ENCODE assay signal across 29 cellular contexts in genomic region chr1:53521900-53522552, GRCh38.
DNase-seq lines count a peak whose midpoint lies in the region; ATAC-seq and TF ChIP-seq lines count a peak whose summit lies in the region.
"Had no signal": no experiment of that assay in that cellular context is flagged by ENCODE, and none has a peak within 500 bp of the region (broad histone marks: within the 10 kb centered on the region; RNA-seq: fewer than 3 reads in every experiment).

No MANE protein-coding gene starts in this region.

- H3K27me3 Mint-ChIP-seq in stimulated activated naive B cell treated with anti-CD40 and anti-IgM and Interleukin-4, amounts not matched to agents 10 μg/mL and 1 μg/mL and 100 μg/mL, for 72 hours, result no peaks in the 10 kb centered on the region
- H3K27me3 Mint-ChIP-seq: activated naive CD4-positive, alpha-beta T cell treated with anti-CD3 and anti-CD28 coated beads, Interleukin-2, amount 10 ng/mL, durations not matched to agents 7 days and 5 days; stimulated activated naive CD8-positive, alpha-beta T cell treated with anti-CD3 and anti-CD28 coated beads, Interleukin-15, Interleukin-2, amounts not matched to agents 100 ng/mL and 50 ng/mL, for 24 hours had no signal

- DNase-seq in NCI-H82 (lab: John Stamatoyannopoulos, UW), result peak; percentile 30
- no peak for DNase-seq in NCI-H82 treated with DMSO at 0.1 percent for 48 hours (lab: John Stamatoyannopoulos, UW; ENCODE audit: unreplicated experiment)
- DNase-seq in NCI-H69 (lab: John Stamatoyannopoulos, UW), result peak; percentile 51
- peak; percentile 57 for DNase-seq in fibroblast of gingiva (ENCODE audit: low read depth)
- peak; percentile 52 for DNase-seq in retinal pigment epithelial cell (ENCODE audit: low read depth)
- DNase-seq in stimulated activated naive B cell treated with anti-CD40 and anti-IgM and Interleukin-4, amounts not matched to agents 10 μg/mL and 1 μg/mL and 100 μg/mL, for 72 hours, result no peak
- DNase-seq in NCI-H510A (lab: John Stamatoyannopoulos, UW), result no peak
- DNase-seq: activated CD4-positive, alpha-beta memory T cell treated with anti-CD3 and anti-CD28 coated beads for 36 hours; activated CD4-positive, CD25-positive, alpha-beta regulatory T cell treated with anti-CD3 and anti-CD28 coated beads, Interleukin-2, amount 50 U/mL, for 72 hours; activated CD8-positive, alpha-beta memory T cell treated with anti-CD3 and anti-CD28 coated beads, Interleukin-2, amount 50 U/mL, for 4 hours; activated naive CD4-positive, alpha-beta T cell treated with anti-CD3 and anti-CD28 coated beads, Interleukin-2, amount 10 ng/mL, durations not matched to agents 7 days and 5 days; amygdala; colonic mucosa; DND-41; effector memory CD8-positive, alpha-beta T cell; H9; left ventricle myocardium inferior; mesendoderm; MG63; NCI-H1105 treated with DMSO at 0.1 percent for 48 hours; NCI-H2081; stimulated activated CD4-positive, alpha-beta T cell treated with anti-CD3 and anti-CD28 coated beads, Interleukin-15, amount 100 ng/mL, for 24 hours; uterus had no signal

- no peak overlapping the region for H3K4me3 ChIP-seq in retinal pigment epithelial cell (ENCODE audit: low read length)
- H3K4me3 ChIP-seq: colonic mucosa, left ventricle myocardium inferior, MG63, uterus had no signal

- no peaks in the 10 kb centered on the region for H3K9me3 Mint-ChIP-seq in stimulated activated naive B cell treated with anti-CD40 and anti-IgM and Interleukin-4, amounts not matched to agents 10 μg/mL and 1 μg/mL and 100 μg/mL, for 72 hours
- H3K9me3 Mint-ChIP-seq: activated CD4-positive, alpha-beta memory T cell treated with anti-CD3 and anti-CD28 coated beads for 36 hours; activated naive CD4-positive, alpha-beta T cell treated with anti-CD3 and anti-CD28 coated beads, Interleukin-2, amount 10 ng/mL, durations not matched to agents 7 days and 5 days; activated T-helper 1 cell treated with anti-CD3 and anti-CD28 coated beads, Interleukin-12 subunit alpha, Interleukin-12 subunit beta, Interleukin-2, Interleukin-4 antibody, amounts not matched to agents 30 ng/mL and 10 ng/mL and 1 ng/mL, durations not matched to agents 14 hours and 24 hours and 36 hours; effector memory CD8-positive, alpha-beta T cell; H9; stimulated activated naive CD8-positive, alpha-beta T cell treated with anti-CD3 and anti-CD28 coated beads, Interleukin-15, Interleukin-2, amounts not matched to agents 100 ng/mL and 50 ng/mL, for 24 hours; T-helper 1 cell treated with Interleukin-12 subunit alpha and Interleukin-12 subunit beta and Interleukin-4 antibody, amounts not matched to agents 30 μg/mL and 1 μg/mL, for 36 hours had no signal

- no peaks in the 10 kb centered on the region for H3K36me3 Mint-ChIP-seq in stimulated activated naive B cell treated with anti-CD40 and anti-IgM and Interleukin-4, amounts not matched to agents 10 μg/mL and 1 μg/mL and 100 μg/mL, for 72 hours
- H3K36me3 Mint-ChIP-seq: activated CD4-positive, alpha-beta memory T cell treated with anti-CD3 and anti-CD28 coated beads for 36 hours; activated naive CD4-positive, alpha-beta T cell treated with anti-CD3 and anti-CD28 coated beads, Interleukin-2, amount 10 ng/mL, durations not matched to agents 7 days and 5 days had no signal

- no peak overlapping the region for H3K4me3 Mint-ChIP-seq in stimulated activated naive B cell treated with anti-CD40 and anti-IgM and Interleukin-4, amounts not matched to agents 10 μg/mL and 1 μg/mL and 100 μg/mL, for 72 hours
- H3K4me3 Mint-ChIP-seq: activated CD4-positive, alpha-beta memory T cell treated with anti-CD3 and anti-CD28 coated beads for 36 hours; activated naive CD4-positive, alpha-beta T cell treated with anti-CD3 and anti-CD28 coated beads, Interleukin-2, amount 10 ng/mL, durations not matched to agents 7 days and 5 days; activated T-helper 1 cell treated with anti-CD3 and anti-CD28 coated beads, Interleukin-12 subunit alpha, Interleukin-12 subunit beta, Interleukin-2, Interleukin-4 antibody, amounts not matched to agents 30 ng/mL and 10 ng/mL and 1 ng/mL, durations not matched to agents 14 hours and 24 hours and 36 hours; effector memory CD8-positive, alpha-beta T cell; H9; stimulated activated naive CD8-positive, alpha-beta T cell treated with anti-CD3 and anti-CD28 coated beads, Interleukin-15, Interleukin-2, amounts not matched to agents 100 ng/mL and 50 ng/mL, for 24 hours; T-helper 1 cell treated with Interleukin-12 subunit alpha and Interleukin-12 subunit beta and Interleukin-4 antibody, amounts not matched to agents 30 μg/mL and 1 μg/mL, for 36 hours had no signal

- ATAC-seq in stimulated activated naive B cell treated with anti-CD40 and anti-IgM and Interleukin-4, amounts not matched to agents 10 μg/mL and 1 μg/mL and 100 μg/mL, for 72 hours (replicated peaks), result no peak
- no peak for ATAC-seq in HG02642 (IDR thresholded peaks at IDR 0.05; ENCODE audit: poor library complexity, unreplicated experiment)
- ATAC-seq: effector memory CD8-positive, alpha-beta T cell; esophagus mucosa had no signal

- H3K4me1 Mint-ChIP-seq in stimulated activated naive B cell treated with anti-CD40 and anti-IgM and Interleukin-4, amounts not matched to agents 10 μg/mL and 1 μg/mL and 100 μg/mL, for 72 hours, result no peaks in the 10 kb centered on the region
- H3K4me1 Mint-ChIP-seq: activated naive CD4-positive, alpha-beta T cell treated with anti-CD3 and anti-CD28 coated beads, Interleukin-2, amount 10 ng/mL, durations not matched to agents 7 days and 5 days had no signal

- no peak for TF ChIP-seq CTCF in retinal pigment epithelial cell (conservative IDR thresholded peaks at IDR 0.05; ENCODE audit: low read depth, low read length)

- no peak overlapping the region for H3K27ac Mint-ChIP-seq in stimulated activated naive B cell treated with anti-CD40 and anti-IgM and Interleukin-4, amounts not matched to agents 10 μg/mL and 1 μg/mL and 100 μg/mL, for 72 hours
- H3K27ac Mint-ChIP-seq: activated CD4-positive, alpha-beta memory T cell treated with anti-CD3 and anti-CD28 coated beads for 36 hours; activated naive CD4-positive, alpha-beta T cell treated with anti-CD3 and anti-CD28 coated beads, Interleukin-2, amount 10 ng/mL, durations not matched to agents 7 days and 5 days; activated T-helper 1 cell treated with anti-CD3 and anti-CD28 coated beads, Interleukin-12 subunit alpha, Interleukin-12 subunit beta, Interleukin-2, Interleukin-4 antibody, amounts not matched to agents 30 ng/mL and 10 ng/mL and 1 ng/mL, durations not matched to agents 14 hours and 24 hours and 36 hours; H9; progenitor cell of endocrine pancreas; stimulated activated naive CD8-positive, alpha-beta T cell treated with anti-CD3 and anti-CD28 coated beads, Interleukin-15, Interleukin-2, amounts not matched to agents 100 ng/mL and 50 ng/mL, for 24 hours; T-helper 1 cell treated with Interleukin-12 subunit alpha and Interleukin-12 subunit beta and Interleukin-4 antibody, amounts not matched to agents 30 μg/mL and 1 μg/mL, for 36 hours had no signal

Comparison
In these comparisons a context has a peak if more than half of its experiments do, and no peak if none do; other contexts are left out.
1. DNase-seq: peak in NCI-H82 (single experiment), NCI-H69 (single experiment), fibroblast of gingiva (single experiment) and retinal pigment epithelial cell (single experiment); none in NCI-H82 treated with DMSO at 0.1 percent for 48 hours (single experiment), stimulated activated naive B cell treated with anti-CD40 and anti-IgM and Interleukin-4, amounts not matched to agents 10 μg/mL and 1 μg/mL and 100 μg/mL, for 72 hours (single experiment) and NCI-H510A (single experiment).